20 cellular contexts compared by ENCODE assay signal in genomic region chr11:241634-242033, GRCh38. TPM values are rescaled to one million over a fixed set of nuclear protein-coding genes. Genes with fewer than 3 reads are reported as not detected.
DNase-seq lines count a peak whose midpoint lies in the region; ATAC-seq and TF ChIP-seq lines count a peak whose summit lies in the region.
"Had no signal": no experiment of that assay in that cellular context is flagged by ENCODE, and none has a peak within 500 bp of the region (broad histone marks: within the 10 kb centered on the region; RNA-seq: fewer than 3 reads in every experiment).

No MANE protein-coding gene starts in this region.

- H3K36me3 Mint-ChIP-seq in activated CD4-positive, alpha-beta T cell treated with anti-CD3 and anti-CD28 coated beads, Interleukin-2, amount 10 ng/mL, durations not matched to agents 24 days and 14 days (ENCODE audit: low read depth), result peaks cover 69% of the 10 kb centered on the region

- H3K4me2 ChIP-seq in hepatocyte, result no peak overlapping the region

- H3K79me2 ChIP-seq in hepatocyte, result peaks cover 41% of the 10 kb centered on the region

- 62 to 75% methylated on average over 5 of the region's 5 CpGs for WGBS in heart right ventricle, 2 donors
- WGBS in psoas muscle, 3 donors, result 51 to 55% (median 52%) methylated on average over 5 of the region's 5 CpGs
- 98% methylated on average over 5 of the region's 5 CpGs for whole genome bisulfite sequencing in hepatocyte (ENCODE audit: low lambda C conversion rate, missing lambda C conversion rate)

- peak overlapping the region; percentile 52 for H3K27ac Mint-ChIP-seq in activated CD4-positive, alpha-beta T cell treated with anti-CD3 and anti-CD28 coated beads, Interleukin-2, amount 10 ng/mL, durations not matched to agents 24 days and 14 days

- intact Hi-C loops in activated CD4-positive, alpha-beta T cell treated with anti-CD3 and anti-CD28 coated beads, Interleukin-2, amount 10 ng/mL, durations not matched to agents 24 days and 14 days (cut with micrococcal nuclease), result no loop called here
- intact Hi-C loops in heart right ventricle (cut with DNase I) (no loop called here), psoas muscle (cut with DNase I) (no loop called here)

- no peaks in the 10 kb centered on the region for H3K9me2 ChIP-seq in hepatocyte (replicated peaks; ENCODE audit: insufficient read depth)

- H3K27ac ChIP-seq in VCaP (peak overlapping the region; percentile 85), heart right ventricle (peak overlapping the region; percentile 31 to 82 (median 69)), psoas muscle (peak overlapping the region; percentile 44), hepatocyte (no peak overlapping the region)
- H3K27ac ChIP-seq: SJSA1, tibial nerve had no signal

- no peak for DNase-seq in activated CD4-positive, alpha-beta T cell treated with anti-CD3 and anti-CD28 coated beads, Interleukin-2, amount 10 ng/mL, durations not matched to agents 24 days and 14 days
- DNase-seq in activated CD4-positive, alpha-beta T cell treated with anti-CD3 and anti-CD28 coated beads for 4 hours, result no peak
- no peak for DNase-seq in heart right ventricle
- no peak for DNase-seq in psoas muscle
- no peak for DNase-seq in hepatocyte (ENCODE audit: low spot score)
- no peak for DNase-seq in Kasumi-1 (lab: John Stamatoyannopoulos, UW)
- no peak for DNase-seq in COR-L47 (lab: John Stamatoyannopoulos, UW)
- DNase-seq: activated CD4-positive, alpha-beta T cell treated with anti-CD3 and anti-CD28 coated beads for 48 hours; CD8-positive, alpha-beta memory T cell; DND-41; foreskin fibroblast; GOT3; left colon; MG63; NCI-H187 treated with DMSO at 0.1 percent for 48 hours; T-helper 9 cell had no signal

- H3K4me1 Mint-ChIP-seq in activated CD4-positive, alpha-beta T cell treated with anti-CD3 and anti-CD28 coated beads, Interleukin-2, amount 10 ng/mL, durations not matched to agents 24 days and 14 days, result peaks cover 50% of the 10 kb centered on the region

- H3K4me3 ChIP-seq in heart right ventricle (no peak overlapping the region), psoas muscle (no peak overlapping the region), hepatocyte (no peak overlapping the region)
- H3K4me3 ChIP-seq: MG63, SJSA1, tibial nerve had no signal

- no peaks in the 10 kb centered on the region for H3K9me3 Mint-ChIP-seq in activated CD4-positive, alpha-beta T cell treated with anti-CD3 and anti-CD28 coated beads, Interleukin-2, amount 10 ng/mL, durations not matched to agents 24 days and 14 days
- H3K9me3 Mint-ChIP-seq: CD8-positive, alpha-beta memory T cell had no signal

- peaks cover 0 to 85% (median 39%) of the 10 kb centered on the region in 9 donors for H3K36me3 ChIP-seq in heart right ventricle
- peaks cover 9 to 78% of the 10 kb centered on the region in 2 donors for H3K36me3 ChIP-seq in psoas muscle (ENCODE audit: insufficient read depth in 1 of 2, low read depth in 1 of 2)
- no peaks in the 10 kb centered on the region for H3K36me3 ChIP-seq in hepatocyte (replicated peaks; ENCODE audit: insufficient read depth, low read depth)

- H3K27me3 ChIP-seq in heart right ventricle, result no peaks in the 10 kb centered on the region
- H3K27me3 ChIP-seq in psoas muscle (ENCODE audit: insufficient read depth in 3 of 3, low read length in 2 of 3), result no peaks in the 10 kb centered on the region
- no peaks in the 10 kb centered on the region for H3K27me3 ChIP-seq in hepatocyte
- H3K27me3 ChIP-seq: MG63, SJSA1, tibial nerve had no signal

- H3K4me1 ChIP-seq in heart right ventricle (peaks cover 0 to 40% (median 25%) of the 10 kb centered on the region in 9 donors), psoas muscle (peaks cover 41% of the 10 kb centered on the region), hepatocyte (ENCODE audit: insufficient read depth) (peaks cover 3% of the 10 kb centered on the region)

- no peak overlapping the region for H2AFZ ChIP-seq in hepatocyte

- no peak overlapping the region for H3K4me3 Mint-ChIP-seq in activated CD4-positive, alpha-beta T cell treated with anti-CD3 and anti-CD28 coated beads, Interleukin-2, amount 10 ng/mL, durations not matched to agents 24 days and 14 days

- no peak for TF ChIP-seq CTCF in VCaP (conservative IDR thresholded peaks at IDR 0.05)
- no peak for TF ChIP-seq CTCF in heart right ventricle (IDR thresholded peaks at IDR 0.05)
- no peak for TF ChIP-seq CTCF in psoas muscle (IDR thresholded peaks at IDR 0.05)
- TF ChIP-seq CTCF in hepatocyte (IDR thresholded peaks at IDR 0.05; ENCODE audit: poor library complexity), result no peak

- H3K9me3 ChIP-seq in heart right ventricle, result no peaks in the 10 kb centered on the region
- no peaks in the 10 kb centered on the region for H3K9me3 ChIP-seq in psoas muscle
- no peaks in the 10 kb centered on the region for H3K9me3 ChIP-seq in hepatocyte (ENCODE audit: low read depth)
- H3K9me3 ChIP-seq: MG63, SJSA1, tibial nerve had no signal

- H4K20me1 ChIP-seq in hepatocyte (ENCODE audit: insufficient read depth, poor library complexity, severe bottlenecking), result no peaks in the 10 kb centered on the region

- H3K27me3 Mint-ChIP-seq in activated CD4-positive, alpha-beta T cell treated with anti-CD3 and anti-CD28 coated beads, Interleukin-2, amount 10 ng/mL, durations not matched to agents 24 days and 14 days, result no peaks in the 10 kb centered on the region

- ATAC-seq in heart right ventricle (peak in 7 of 8 donors; percentile 32 to 84 (median 59)), psoas muscle (peak; percentile 65 to 73 (median 70))
- ATAC-seq: left colon had no signal

RNA-seq across cellular contexts. Expression of gene PSMD13, which starts 4.9 kb away (rescaled TPM):
- 272 and 275 TPM in 2 replicates for total RNA-seq in activated CD4-positive, alpha-beta T cell treated with anti-CD3 and anti-CD28 coated beads, Interleukin-2, amount 10 ng/mL, durations not matched to agents 24 days and 14 days
- total RNA-seq in heart right ventricle (100 to 1,000 TPM in 3 of 10 donors, 10 to 100 TPM in 7; 78.7 to 110 (median 90.4) TPM), psoas muscle (100 to 1,000 TPM; 108 to 190 (median 149) TPM), hepatocyte (80.8 and 91.8 TPM in 2 replicates)
- polyA plus RNA-seq in heart right ventricle (100 to 1,000 TPM; 129 to 163 TPM), psoas muscle (100 to 1,000 TPM; 171 to 265 (median 258) TPM), hepatocyte (125 and 146 TPM in 2 replicates)

RNA-seq across cellular contexts. Expression of gene SIRT3, which starts 5.5 kb away (rescaled TPM):
- 16.5 and 17.6 TPM in 2 replicates for total RNA-seq in activated CD4-positive, alpha-beta T cell treated with anti-CD3 and anti-CD28 coated beads, Interleukin-2, amount 10 ng/mL, durations not matched to agents 24 days and 14 days
- total RNA-seq in heart right ventricle, result 10 to 100 TPM; 33.1 to 50.2 (median 35.5) TPM
- 10 to 100 TPM; 18.5 to 23.3 TPM for polyA plus RNA-seq in heart right ventricle
- total RNA-seq in psoas muscle, result 10 to 100 TPM; 15.0 to 23.2 (median 16.7) TPM
- polyA plus RNA-seq in psoas muscle, result 10 to 100 TPM; 10.4 to 14.7 (median 12.3) TPM
- total RNA-seq in hepatocyte, result 11.2 and 15.5 TPM in 2 replicates
- polyA plus RNA-seq in hepatocyte, result 23.4 and 27.4 TPM in 2 replicates

RNA-seq across cellular contexts. Expression of gene RIC8A, which starts 34.1 kb away (rescaled TPM):
- total RNA-seq in activated CD4-positive, alpha-beta T cell treated with anti-CD3 and anti-CD28 coated beads, Interleukin-2, amount 10 ng/mL, durations not matched to agents 24 days and 14 days, result 118 and 128 TPM in 2 replicates
- 10 to 100 TPM; 38.4 to 82.1 (median 59.5) TPM for total RNA-seq in heart right ventricle
- 10 to 100 TPM; 38.6 to 76.4 TPM for polyA plus RNA-seq in heart right ventricle
- 10 to 100 TPM; 34.4 to 54.8 (median 37.9) TPM for total RNA-seq in psoas muscle
- polyA plus RNA-seq in psoas muscle, result 10 to 100 TPM; 30.2 to 66.9 (median 57.8) TPM
- total RNA-seq in hepatocyte, result 75.6 and 115 TPM in 2 replicates
- 81.0 and 82.1 TPM in 2 replicates for polyA plus RNA-seq in hepatocyte

RNA-seq across cellular contexts. Expression of gene BET1L, which starts 34.4 kb away (rescaled TPM):
- total RNA-seq in activated CD4-positive, alpha-beta T cell treated with anti-CD3 and anti-CD28 coated beads, Interleukin-2, amount 10 ng/mL, durations not matched to agents 24 days and 14 days, result 43.6 and 46.9 TPM in 2 replicates
- 10 to 100 TPM; 18.7 to 32.0 (median 20.7) TPM for total RNA-seq in heart right ventricle
- 10 to 100 TPM; 12.4 to 23.5 TPM for polyA plus RNA-seq in heart right ventricle
- 10 to 100 TPM; 11.8 to 27.7 (median 20.2) TPM for total RNA-seq in psoas muscle
- 10 to 100 TPM; 12.1 to 19.9 (median 18.0) TPM for polyA plus RNA-seq in psoas muscle
- 28.6 and 33.9 TPM in 2 replicates for total RNA-seq in hepatocyte
- 70.5 and 76.6 TPM in 2 replicates for polyA plus RNA-seq in hepatocyte

RNA-seq across cellular contexts. Expression of gene NLRP6, which starts 36.6 kb away (rescaled TPM):
- 3.2 and 3.5 TPM in 2 replicates for total RNA-seq in activated CD4-positive, alpha-beta T cell treated with anti-CD3 and anti-CD28 coated beads, Interleukin-2, amount 10 ng/mL, durations not matched to agents 24 days and 14 days
- total RNA-seq in heart right ventricle (under 1 TPM in 4 of 10 donors, not detected in 6; 0.09 to 0.25 (median 0.12) TPM), psoas muscle (under 1 TPM in 2 of 4 donors, not detected in 2; 0.10 to 0.17 TPM), hepatocyte (not detected in 2 replicates)
- polyA plus RNA-seq in heart right ventricle (under 1 TPM; 0.07 to 0.09 TPM), psoas muscle (under 1 TPM in 2 of 3 donors, not detected in 1; 0.03 to 0.04 TPM), hepatocyte (1.4 TPM in 1 of 2 replicates, not detected in the other)
- total RNA-seq: NCI-H460, SJSA1 had no signal
